ENCODE assay signal across 20 cellular contexts in genomic region chr12:32477714-32478113, GRCh38.
DNase-seq lines count a peak whose midpoint lies in the region; FAIRE-seq lines count a peak whose summit lies in the region.
"Had no signal": no experiment of that assay in that cellular context is flagged by ENCODE, and none has a peak within 500 bp of the region (broad histone marks: within the 10 kb centered on the region; RNA-seq: fewer than 3 reads in every experiment).

No MANE protein-coding gene starts in this region.

- H3K4me2 ChIP-seq in skeletal muscle satellite cell (ENCODE audit: low read length), result peak overlapping the region; percentile 40
- H3K4me2 ChIP-seq: BLaER1, PC-9, smooth muscle cell had no signal

- H3K4me1 ChIP-seq in skeletal muscle satellite cell (ENCODE audit: control insufficient read depth, insufficient read depth, low read length), result peaks cover 5% of the 10 kb centered on the region

- H3K9ac ChIP-seq in skeletal muscle satellite cell (ENCODE audit: low read depth, low read length), result peak overlapping the region; percentile 22
- H3K9ac ChIP-seq: BLaER1 had no signal

- no peak overlapping the region for H3K4me3 ChIP-seq in skeletal muscle satellite cell (ENCODE audit: low read length)
- H3K4me3 ChIP-seq: adrenal gland, BLaER1, PC-9, smooth muscle cell had no signal

- FAIRE-seq in RCC 7860 (lab: Jason Lieb, UNC), result peak; percentile 18

- DNase-seq in NCI-H1694 (lab: John Stamatoyannopoulos, UW) (peak; percentile 96), RCC 7860 (ENCODE audit: low spot score) (no peak), epidermal melanocyte (ENCODE audit: insufficient read length, low spot score) (peak; percentile 23), AG08395 (ENCODE audit: low spot score) (no peak)
- DNase-seq in stimulated activated naive CD4-positive, alpha-beta T cell (lab: John Stamatoyannopoulos, UW), result no peak
- no peak for DNase-seq in stimulated activated CD4-positive, alpha-beta T cell treated with anti-CD3 and anti-CD28 coated beads, Interleukin-1b, Interleukin-23, amount 100 ng/mL, for 48 hours
- DNase-seq: activated CD4-positive, alpha-beta T cell treated with anti-CD3 and anti-CD28 coated beads for 4 hours; activated effector memory CD4-positive, alpha-beta T cell treated with Interleukin-2 at 50 U/mL for 16 hours; adrenal gland; DMS153; effector CD8-positive, alpha-beta T cell; islet precursor cell; naive thymus-derived CD8-positive, alpha-beta T cell; NCI-H1436 treated with DMSO at 0.1 percent for 48 hours; PC-9; posterior cingulate gyrus; stimulated activated CD4-positive, alpha-beta T cell treated with anti-CD3 and anti-CD28 coated beads, Interleukin-4, amount 100 ng/mL, for 4 hours had no signal

- H3K9me3 ChIP-seq in skeletal muscle satellite cell (replicated peaks; ENCODE audit: low read length), result no peaks in the 10 kb centered on the region
- H3K9me3 ChIP-seq: adrenal gland had no signal

- no peaks in the 10 kb centered on the region for H3K27me3 ChIP-seq in skeletal muscle satellite cell (ENCODE audit: control insufficient read depth, insufficient read depth, low read length)
- H3K27me3 ChIP-seq: adrenal gland, BLaER1 had no signal

- no peaks in the 10 kb centered on the region for H3K36me3 ChIP-seq in skeletal muscle satellite cell (ENCODE audit: insufficient read depth, low read length)
- H3K36me3 ChIP-seq: adrenal gland, BLaER1 had no signal

Comparison
In these comparisons a context has a peak if more than half of its experiments do, and no peak if none do; other contexts are left out.
1. DNase-seq: peak in NCI-H1694 (single experiment) and epidermal melanocyte (single experiment); none in RCC 7860 (single experiment), stimulated activated naive CD4-positive, alpha-beta T cell (0 of 6), AG08395 (single experiment) and stimulated activated CD4-positive, alpha-beta T cell treated with anti-CD3 and anti-CD28 coated beads, Interleukin-1b, Interleukin-23, amount 100 ng/mL, for 48 hours (single experiment).